Comparison of ENCODE assay signal across 1 cellular context in genomic region chr9:91433180-91433579, GRCh38.
A peak's percentile ranks its signal among the peaks of the same experiment; 100 is the strongest.
TF ChIP-seq lines count a peak whose summit lies in the region.

No MANE protein-coding gene starts in this region.

TF ChIP-seq in HCT116, 20 proteins besides CTCF, POLR2A, EP300 and RAD21 (continued from another document):
- TF ChIP-seq FOSL1 (IDR thresholded peaks at IDR 0.05; ENCODE audit: low read depth) (peak; percentile 81), POLR2AphosphoS5 (IDR thresholded peaks at IDR 0.05; ENCODE audit: low read depth, low read length) (no peak)
TF ChIP-seq in HCT116: peak in this region for 9.
